ENCODE assay signal across 17 cellular contexts in genomic region chr17:33120103-33120502, GRCh38.
A peak's percentile ranks its signal among the peaks of the same experiment; 100 is the strongest.
DNase-seq lines count a peak whose midpoint lies in the region; ATAC-seq, FAIRE-seq and TF ChIP-seq lines count a peak whose summit lies in the region.
"Had no signal": no experiment of that assay in that cellular context is flagged by ENCODE, and none has a peak within 500 bp of the region (broad histone marks: within the 10 kb centered on the region; RNA-seq: fewer than 3 reads in every experiment).

No MANE protein-coding gene starts in this region.

- H3K4me3 Mint-ChIP-seq in astrocyte (ENCODE audit: unreplicated experiment), result no peak overlapping the region
- H3K4me3 Mint-ChIP-seq: CD8-positive, alpha-beta T cell had no signal

- ATAC-seq in HG03521 (IDR thresholded peaks at IDR 0.05; ENCODE audit: unreplicated experiment) (no peak), omental fat pad (ENCODE audit: low FRiP score) (no peak), GM18909 (IDR thresholded peaks at IDR 0.05; ENCODE audit: poor library complexity, unreplicated experiment) (no peak)
- ATAC-seq: CD8-positive, alpha-beta T cell; K562; Right ventricle myocardium inferior had no signal

- no peak overlapping the region for H3K4me2 ChIP-seq in astrocyte (ENCODE audit: low read length)

- intact Hi-C loops in posterior vena cava (cut with DNase I), result no loop called here

- TF ChIP-seq CTCF in astrocyte (IDR thresholded peaks at IDR 0.05; ENCODE audit: insufficient read depth, low read depth, low read length), result no peak
- TF ChIP-seq CTCF in omental fat pad (IDR thresholded peaks at IDR 0.05), result no peak

- H2AFZ ChIP-seq in astrocyte (ENCODE audit: low read depth, low read length), result no peak overlapping the region

- no peak overlapping the region for H3K4me3 ChIP-seq in astrocyte (ENCODE audit: insufficient read depth, low read depth, low read length)
- H3K4me3 ChIP-seq: K562, Peyer's patch had no signal

- H3K27ac Mint-ChIP-seq in astrocyte (ENCODE audit: unreplicated experiment), result no peak overlapping the region
- H3K27ac Mint-ChIP-seq: CD8-positive, alpha-beta T cell had no signal

- H3K27ac ChIP-seq in astrocyte (ENCODE audit: low read depth, low read length), result no peak overlapping the region
- H3K27ac ChIP-seq: Peyer's patch had no signal

- no peaks in the 10 kb centered on the region for H3K4me1 ChIP-seq in astrocyte (ENCODE audit: insufficient read depth, low read length)
- H3K4me1 ChIP-seq: BE2C, Peyer's patch had no signal

- peaks cover 2% of the 10 kb centered on the region for H3K27me3 ChIP-seq in astrocyte (ENCODE audit: insufficient read depth, low read length)
- H3K27me3 ChIP-seq: Peyer's patch had no signal

- DNase-seq in G401 (ENCODE audit: low spot score) (peak; percentile 91), astrocyte (ENCODE audit: low read depth) (peak; percentile 14), inferior parietal cortex (ENCODE audit: extremely low spot score) (peak; percentile 38), posterior vena cava (ENCODE audit: low spot score) (peak; percentile 49), omental fat pad (ENCODE audit: low spot score) (no peak)
- DNase-seq: BE2C; CD8-positive, alpha-beta T cell; NCI-H146; NCI-H2081 treated with DMSO at 0.1 percent for 48 hours; NCI-H510A treated with DMSO at 0.1 percent for 48 hours; Peyer's patch had no signal

- H3K36me3 Mint-ChIP-seq in astrocyte (ENCODE audit: low read depth, unreplicated experiment), result no peaks in the 10 kb centered on the region
- H3K36me3 Mint-ChIP-seq: CD8-positive, alpha-beta T cell had no signal

- H4K20me1 ChIP-seq in astrocyte (ENCODE audit: insufficient read depth, low read length), result no peaks in the 10 kb centered on the region

- no peaks in the 10 kb centered on the region for H3K79me2 ChIP-seq in astrocyte (ENCODE audit: insufficient read depth, low read length)

- in situ Hi-C loops in G401 (cut with HindIII; ENCODE audit: low sequenced_read_pairs), result no loop called here

- H3K4me1 Mint-ChIP-seq in astrocyte (ENCODE audit: low read depth, unreplicated experiment), result no peaks in the 10 kb centered on the region

- FAIRE-seq in astrocyte (lab: Jason Lieb, UNC), result no peak
- FAIRE-seq: G401.6, H1, K562 had no signal

- H3K36me3 ChIP-seq in astrocyte (ENCODE audit: insufficient read depth, low read length), result no peaks in the 10 kb centered on the region
- H3K36me3 ChIP-seq: BE2C, Peyer's patch had no signal

- H3K27me3 Mint-ChIP-seq in astrocyte (ENCODE audit: low read depth, unreplicated experiment), result peaks cover 67% of the 10 kb centered on the region

- H3K9ac ChIP-seq in astrocyte (ENCODE audit: low read length), result no peak overlapping the region

- no peaks in the 10 kb centered on the region for H3K9me3 Mint-ChIP-seq in astrocyte (ENCODE audit: unreplicated experiment)
- H3K9me3 Mint-ChIP-seq: CD8-positive, alpha-beta T cell had no signal

- H3K9me3 ChIP-seq in astrocyte (ENCODE audit: insufficient read depth, low read depth, low read length), result no peaks in the 10 kb centered on the region
- H3K9me3 ChIP-seq: BE2C, Peyer's patch had no signal
